24 cellular contexts compared by ENCODE assay signal in genomic region chr13:67091603-67092002, GRCh38.
"Had no signal": no experiment of that assay in that cellular context is flagged by ENCODE, and none has a peak within 500 bp of the region (broad histone marks: within the 10 kb centered on the region; RNA-seq: fewer than 3 reads in every experiment).

No MANE protein-coding gene starts in this region.

- H3K27ac ChIP-seq: lower lobe of right lung, ovary, stomach, testis, thyroid gland, transverse colon, upper lobe of right lung had no signal

- H3K9me3 ChIP-seq: lower lobe of right lung, ovary, stomach, testis, thyroid gland, transverse colon, upper lobe of right lung had no signal

- H3K27me3 ChIP-seq: ovary, stomach, testis, thyroid gland, transverse colon, upper lobe of right lung had no signal

- H3K4me1 ChIP-seq: lower lobe of right lung, testis, transverse colon, upper lobe of right lung had no signal

- H3K36me3 ChIP-seq: lower lobe of right lung, ovary, stomach, thyroid gland, transverse colon, upper lobe of right lung had no signal

- H3K4me3 ChIP-seq: lower lobe of right lung, ovary, stomach, testis, thyroid gland, transverse colon, upper lobe of right lung had no signal

- ATAC-seq: left cardiac atrium; left lobe of liver; lower lobe of right lung; naive thymus-derived CD4-positive, alpha-beta T cell; natural killer cell treated with Interleukin-12 subunit alpha and Interleukin-12 subunit beta and Interleukin-15 and Interleukin-18, amount 100 ng/mL, for 72 hours; right cardiac atrium; sciatic nerve; stimulated activated naive CD8-positive, alpha-beta T cell treated with anti-CD3 and anti-CD28 coated beads, Interleukin-15, Interleukin-2, amounts not matched to agents 100 U/mL and 50 U/mL, for 24 hours; upper lobe of right lung had no signal

- FAIRE-seq: keratinocyte, urothelium cell line had no signal

- DNase-seq: hippocampal formation; kidney glomerular epithelial cell; left cardiac atrium; lower lobe of right lung; mammary epithelial cell; mesenchymal stem cell; naive thymus-derived CD4-positive, alpha-beta T cell; ovary; right cardiac atrium; small intestine; stimulated activated CD4-positive, alpha-beta T cell treated with anti-CD3 and anti-CD28 coated beads, Interleukin-1b, Interleukin-23, amount 100 ng/mL, for 48 hours; stimulated activated CD4-positive, alpha-beta T cell treated with anti-CD3 and anti-CD28 coated beads, Interleukin-2, amount 100 ng/mL, for 48 hours; stimulated activated naive B cell treated with anti-CD40 and anti-IgM and Interleukin-4, amounts not matched to agents 10 μg/mL and 1 μg/mL and 100 μg/mL, for 72 hours; stimulated activated naive CD8-positive, alpha-beta T cell treated with anti-CD3 and anti-CD28 coated beads, Interleukin-15, Interleukin-2, amounts not matched to agents 100 U/mL and 50 U/mL, for 24 hours; stomach; testis; thyroid gland; transverse colon; upper lobe of right lung had no signal
